In the genomic region with DNA sequence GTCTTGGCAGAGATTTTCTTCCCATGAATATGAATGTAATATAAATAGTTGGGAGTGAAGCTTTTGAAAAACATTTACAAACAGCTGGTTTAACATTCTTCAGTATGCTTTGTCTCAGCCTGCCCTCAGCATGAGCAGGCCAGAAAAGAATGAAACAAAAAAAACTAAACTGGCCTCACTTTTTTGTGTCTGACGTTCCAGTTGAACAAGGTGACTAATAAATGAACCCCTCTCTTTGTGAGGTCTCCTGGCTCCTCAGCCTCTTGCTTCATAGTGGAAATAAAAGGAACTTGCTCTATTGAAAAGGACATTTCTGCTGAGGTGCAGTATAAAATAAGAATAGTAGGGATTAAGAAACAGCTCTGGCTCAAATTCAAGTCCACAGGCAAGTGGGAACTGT, we compare ENCODE assay signal across 11 cellular contexts. TPM values are rescaled to one million over a fixed set of nuclear protein-coding genes. Genes with fewer than 3 reads are reported as not detected.
A peak's percentile ranks its signal among the peaks of the same experiment; 100 is the strongest.
DNase-seq lines count a peak whose midpoint lies in the region; ATAC-seq lines count a peak whose summit lies in the region.
"Had no signal": no experiment of that assay in that cellular context is flagged by ENCODE, and none has a peak within 500 bp of the region (broad histone marks: within the 10 kb centered on the region; RNA-seq: fewer than 3 reads in every experiment).

No MANE protein-coding gene starts in this region.

- peak overlapping the region; percentile 84 for H3K27ac ChIP-seq in SK-N-MC

- ATAC-seq in stimulated activated naive CD8-positive, alpha-beta T cell treated with anti-CD3 and anti-CD28 coated beads, Interleukin-15, amount 100 ng/mL, for 72 hours, result no peak

- peak; percentile 17 for DNase-seq in Daoy (ENCODE audit: low read depth)
- no peak for DNase-seq in SK-N-MC (ENCODE audit: low read depth, low spot score)
- DNase-seq in fibroblast of gingiva (ENCODE audit: low read depth), result peak; percentile 86
- DNase-seq in pons (ENCODE audit: low spot score), result peak; percentile 37
- no peak for DNase-seq in stimulated activated naive CD8-positive, alpha-beta T cell treated with anti-CD3 and anti-CD28 coated beads, Interleukin-15, amount 100 ng/mL, for 72 hours
- DNase-seq in foreskin melanocyte, result no peak
- DNase-seq in middle frontal gyrus (ENCODE audit: extremely low spot score, low spot score), result no peak
- no peak for DNase-seq in activated gamma-delta T cell treated with Interleukin-2 at 50 U/mL for 16 hours
- DNase-seq: central memory CD4-positive, alpha-beta T cell; DMS79; stimulated activated CD4-positive, alpha-beta T cell treated with anti-CD3 and anti-CD28 coated beads, Interleukin-12 subunit alpha, Interleukin-12 subunit beta, amount 100 ng/mL, for 4 hours had no signal

- peaks cover 9% of the 10 kb centered on the region for H3K4me1 Mint-ChIP-seq in stimulated activated naive CD8-positive, alpha-beta T cell treated with anti-CD3 and anti-CD28 coated beads, Interleukin-15, amount 100 ng/mL, for 72 hours

- no peak overlapping the region for H3K4me3 Mint-ChIP-seq in stimulated activated naive CD8-positive, alpha-beta T cell treated with anti-CD3 and anti-CD28 coated beads, Interleukin-15, amount 100 ng/mL, for 72 hours

- H3K27ac Mint-ChIP-seq in stimulated activated naive CD8-positive, alpha-beta T cell treated with anti-CD3 and anti-CD28 coated beads, Interleukin-15, amount 100 ng/mL, for 72 hours, result no peak overlapping the region

- H3K9ac ChIP-seq in SK-N-MC (ENCODE audit: insufficient read length), result no peak overlapping the region

- no peaks in the 10 kb centered on the region for H3K36me3 ChIP-seq in SK-N-MC (ENCODE audit: insufficient read depth, low read length)

- no peaks in the 10 kb centered on the region for H3K27me3 Mint-ChIP-seq in stimulated activated naive CD8-positive, alpha-beta T cell treated with anti-CD3 and anti-CD28 coated beads, Interleukin-15, amount 100 ng/mL, for 72 hours

- no peaks in the 10 kb centered on the region for H3K9me3 Mint-ChIP-seq in stimulated activated naive CD8-positive, alpha-beta T cell treated with anti-CD3 and anti-CD28 coated beads, Interleukin-15, amount 100 ng/mL, for 72 hours

- peak overlapping the region; percentile 37 for H3K4me3 ChIP-seq in SK-N-MC

- H3K9me3 ChIP-seq in SK-N-MC (ENCODE audit: low read depth, low read length), result no peaks in the 10 kb centered on the region

RNA-seq across cellular contexts. Expression of a gene that starts 9.4 kb away (rescaled TPM):
- 4.4 and 10.5 TPM in 2 replicates for total RNA-seq in Daoy (2014; rRNA removed; shearing (Covaris generic))

RNA-seq across cellular contexts. Expression of a gene that starts 37.7 kb away (rescaled TPM):
- 2.2 and 5.4 TPM in 2 replicates for total RNA-seq in Daoy (2014; rRNA removed; shearing (Covaris generic))

Comparison
In these comparisons a context has a peak if more than half of its experiments do, and no peak if none do; other contexts are left out.
1. DNase-seq: peak in Daoy (single experiment), fibroblast of gingiva (single experiment) and pons (single experiment); none in SK-N-MC (single experiment), stimulated activated naive CD8-positive, alpha-beta T cell treated with anti-CD3 and anti-CD28 coated beads, Interleukin-15, amount 100 ng/mL, for 72 hours (0 of 2), foreskin melanocyte (single experiment), middle frontal gyrus (single experiment) and activated gamma-delta T cell treated with Interleukin-2 at 50 U/mL for 16 hours (single experiment).